Comparison of ENCODE assay signal across 14 cellular contexts in the genomic region with DNA sequence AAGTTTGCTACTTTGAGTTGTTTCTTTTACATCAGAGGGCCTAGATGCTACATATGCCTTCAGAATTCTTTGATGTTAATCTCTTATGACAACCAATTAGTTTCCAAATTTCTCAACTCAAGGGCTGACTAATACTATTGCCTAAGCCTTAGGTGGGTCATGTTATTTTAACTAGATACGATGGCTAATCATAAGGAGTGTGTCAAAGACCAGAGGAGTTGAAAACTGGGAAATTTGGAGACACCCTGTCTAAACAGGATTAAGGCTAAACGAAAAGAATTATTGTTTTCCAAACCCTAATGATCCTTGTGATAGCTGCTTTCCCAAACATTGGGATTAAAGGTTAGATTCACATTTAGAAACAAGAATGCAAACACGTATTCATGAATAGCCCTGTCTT.
DNase-seq lines count a peak whose midpoint lies in the region; ATAC-seq and TF ChIP-seq lines count a peak whose summit lies in the region.
"Had no signal": no experiment of that assay in that cellular context is flagged by ENCODE, and none has a peak within 500 bp of the region (broad histone marks: within the 10 kb centered on the region; RNA-seq: fewer than 3 reads in every experiment).

No MANE protein-coding gene starts in this region.

- DNase-seq in ELR (ENCODE audit: low read depth) (peak; percentile 56), NCI-H226 (peak; percentile 46), cardiac fibroblast (ENCODE audit: low read depth in 2 of 2) (peak; percentile 57 to 69), kidney glomerular epithelial cell (lab: John Stamatoyannopoulos, UW) (peak; percentile 21)
- DNase-seq: amniotic stem cell; erythroblast; Karpas-422; NCI-H1694 treated with DMSO at 0.1 percent for 48 hours; NCI-H446 treated with DMSO at 0.1 percent for 48 hours; stimulated activated CD4-positive, alpha-beta T cell treated with anti-CD3 and anti-CD28 coated beads, Interleukin-1b, Interleukin-23, amount 100 ng/mL, for 48 hours had no signal

- ATAC-seq in HG03280 (IDR thresholded peaks at IDR 0.05; ENCODE audit: unreplicated experiment) (no peak), GM18858 (IDR thresholded peaks at IDR 0.05; ENCODE audit: unreplicated experiment) (no peak), HG03469 (IDR thresholded peaks at IDR 0.05; ENCODE audit: unreplicated experiment) (no peak), HG03460 (IDR thresholded peaks at IDR 0.05; ENCODE audit: unreplicated experiment) (no peak)

- no peak for TF ChIP-seq CTCF in cardiac fibroblast (IDR thresholded peaks at IDR 0.05; ENCODE audit: low read depth, low read length)

- H3K4me3 ChIP-seq in cardiac fibroblast (replicated peaks in 1 of 2; ENCODE audit: low read depth in 2 of 2, low read length in 2 of 2) = no peak overlapping the region
